In the genomic region with DNA sequence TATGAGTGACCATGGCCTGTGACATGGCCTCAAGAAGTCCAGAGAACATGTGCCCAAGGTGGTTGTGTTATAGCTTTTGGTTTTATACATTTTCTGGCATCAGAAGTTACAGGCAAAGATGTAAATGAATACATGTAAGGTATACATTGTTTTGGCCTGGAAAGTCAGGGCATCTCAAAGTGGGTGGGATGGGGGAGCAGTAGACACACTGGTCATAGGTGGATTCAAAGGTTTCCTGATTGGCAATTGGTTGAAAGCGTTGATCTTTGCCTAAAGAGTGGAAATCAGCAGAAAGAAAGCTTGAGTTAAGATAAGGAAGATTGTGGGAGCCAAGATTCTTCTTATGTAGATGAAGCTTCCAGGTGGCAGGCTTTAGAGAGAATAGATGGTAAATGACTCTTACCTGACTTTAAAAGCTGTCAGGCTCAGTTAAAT, we compare ENCODE assay signal across 29 cellular contexts.
"Had no signal": no experiment of that assay in that cellular context is flagged by ENCODE, and none has a peak within 500 bp of the region (broad histone marks: within the 10 kb centered on the region; RNA-seq: fewer than 3 reads in every experiment).

No MANE protein-coding gene starts in this region.

- H3K27ac ChIP-seq: breast epithelium, epithelial cell of prostate, pancreas, prostate gland, skin epidermis, thoracic aorta, upper lobe of left lung, vagina had no signal

- ATAC-seq: activated CD8-positive, alpha-beta T cell treated with anti-CD3 and anti-CD28 coated beads for 36 hours; activated T-cell treated with anti-CD3 and anti-CD28 coated beads, Interleukin-2, amount 50 U/mL, for 4 hours; activated T-helper 17 cell treated with anti-CD3 and anti-CD28 coated beads, Interleukin-2, amount 50 U/mL, for 72 hours; left cardiac atrium; naive thymus-derived CD4-positive, alpha-beta T cell; pancreas; sciatic nerve; stimulated activated effector memory CD8-positive, alpha-beta T cell treated with anti-CD3 and anti-CD28 coated beads, Interleukin-12 subunit alpha, Interleukin-12 subunit beta, amount 100 ng/mL, for 72 hours; T-helper 17 cell had no signal

- H3K4me1 Mint-ChIP-seq: activated naive CD4-positive, alpha-beta T cell treated with anti-CD3 and anti-CD28 coated beads, Interleukin-2, amount 50 U/mL, for 24 hours; activated T-helper 17 cell treated with anti-CD3 and anti-CD28 coated beads, Interleukin-2, amount 50 U/mL, for 72 hours; naive thymus-derived CD4-positive, alpha-beta T cell; stimulated activated effector memory CD8-positive, alpha-beta T cell treated with anti-CD3 and anti-CD28 coated beads, Interleukin-12 subunit alpha, Interleukin-12 subunit beta, amount 100 ng/mL, for 72 hours; T-helper 17 cell had no signal

- H3K27me3 Mint-ChIP-seq: dendritic cell treated with granulocyte-macrophage colony-stimulating factor and Interleukin-4, amounts not matched to agents 40 ng/mL and 50 ng/mL, for 4 days; stimulated activated naive CD8-positive, alpha-beta T cell treated with anti-CD3 and anti-CD28 coated beads, Interleukin-15, Interleukin-2, amounts not matched to agents 100 ng/mL and 50 ng/mL, for 24 hours had no signal

- H3K9me3 Mint-ChIP-seq: activated CD8-positive, alpha-beta T cell treated with anti-CD3 and anti-CD28 coated beads for 36 hours; activated naive CD4-positive, alpha-beta T cell treated with anti-CD3 and anti-CD28 coated beads, Interleukin-2, amount 50 U/mL, for 24 hours; activated T-cell treated with anti-CD3 and anti-CD28 coated beads, Interleukin-2, amount 50 U/mL, for 4 hours; activated T-helper 17 cell treated with anti-CD3 and anti-CD28 coated beads, Interleukin-2, amount 50 U/mL, for 72 hours; dendritic cell treated with granulocyte-macrophage colony-stimulating factor and Interleukin-4, amounts not matched to agents 40 ng/mL and 50 ng/mL, for 4 days; stimulated activated effector memory CD8-positive, alpha-beta T cell treated with anti-CD3 and anti-CD28 coated beads, Interleukin-12 subunit alpha, Interleukin-12 subunit beta, amount 100 ng/mL, for 72 hours; stimulated activated naive CD8-positive, alpha-beta T cell treated with anti-CD3 and anti-CD28 coated beads, Interleukin-15, Interleukin-2, amounts not matched to agents 100 ng/mL and 50 ng/mL, for 24 hours had no signal

- DNase-seq: activated CD4-positive, alpha-beta T cell treated with anti-CD3 and anti-CD28 coated beads, Interleukin-2, amount 50 U/mL, for 1 hour; activated CD8-positive, alpha-beta T cell treated with anti-CD3 and anti-CD28 coated beads for 36 hours; activated gamma-delta T cell treated with Interleukin-2 at 50 U/mL for 16 hours; activated T-cell treated with anti-CD3 and anti-CD28 coated beads, Interleukin-2, amount 50 U/mL, for 4 hours; central memory CD4-positive, alpha-beta T cell; glutamatergic neuron; left cardiac atrium; mammary epithelial cell; midbrain; naive thymus-derived CD4-positive, alpha-beta T cell; nucleus accumbens; pancreas; retina; stimulated activated CD4-positive, alpha-beta T cell treated with anti-CD3 and anti-CD28 coated beads, Interleukin-4, amount 100 ng/mL, for 24 hours; T-helper 17 cell; T1000; upper lobe of left lung had no signal

- H3K4me3 Mint-ChIP-seq: activated CD8-positive, alpha-beta T cell treated with anti-CD3 and anti-CD28 coated beads for 36 hours; activated naive CD4-positive, alpha-beta T cell treated with anti-CD3 and anti-CD28 coated beads, Interleukin-2, amount 50 U/mL, for 24 hours; activated T-cell treated with anti-CD3 and anti-CD28 coated beads, Interleukin-2, amount 50 U/mL, for 4 hours; activated T-helper 17 cell treated with anti-CD3 and anti-CD28 coated beads, Interleukin-2, amount 50 U/mL, for 72 hours; dendritic cell treated with granulocyte-macrophage colony-stimulating factor and Interleukin-4, amounts not matched to agents 40 ng/mL and 50 ng/mL, for 4 days; naive thymus-derived CD4-positive, alpha-beta T cell; stimulated activated effector memory CD8-positive, alpha-beta T cell treated with anti-CD3 and anti-CD28 coated beads, Interleukin-12 subunit alpha, Interleukin-12 subunit beta, amount 100 ng/mL, for 72 hours; stimulated activated naive CD8-positive, alpha-beta T cell treated with anti-CD3 and anti-CD28 coated beads, Interleukin-15, Interleukin-2, amounts not matched to agents 100 ng/mL and 50 ng/mL, for 24 hours; T-helper 17 cell had no signal

- H3K36me3 ChIP-seq: breast epithelium, pancreas, prostate gland, thoracic aorta, upper lobe of left lung, vagina had no signal

- H3K4me1 ChIP-seq: breast epithelium, prostate gland, upper lobe of left lung, vagina had no signal

- H3K27ac Mint-ChIP-seq: activated CD8-positive, alpha-beta T cell treated with anti-CD3 and anti-CD28 coated beads for 36 hours; activated naive CD4-positive, alpha-beta T cell treated with anti-CD3 and anti-CD28 coated beads, Interleukin-2, amount 50 U/mL, for 24 hours; activated T-helper 17 cell treated with anti-CD3 and anti-CD28 coated beads, Interleukin-2, amount 50 U/mL, for 72 hours; dendritic cell treated with granulocyte-macrophage colony-stimulating factor and Interleukin-4, amounts not matched to agents 40 ng/mL and 50 ng/mL, for 4 days; naive thymus-derived CD4-positive, alpha-beta T cell; stimulated activated effector memory CD8-positive, alpha-beta T cell treated with anti-CD3 and anti-CD28 coated beads, Interleukin-12 subunit alpha, Interleukin-12 subunit beta, amount 100 ng/mL, for 72 hours; stimulated activated naive CD8-positive, alpha-beta T cell treated with anti-CD3 and anti-CD28 coated beads, Interleukin-15, Interleukin-2, amounts not matched to agents 100 ng/mL and 50 ng/mL, for 24 hours; T-helper 17 cell had no signal

- H3K36me3 Mint-ChIP-seq: activated naive CD4-positive, alpha-beta T cell treated with anti-CD3 and anti-CD28 coated beads, Interleukin-2, amount 50 U/mL, for 24 hours; naive thymus-derived CD4-positive, alpha-beta T cell; stimulated activated effector memory CD8-positive, alpha-beta T cell treated with anti-CD3 and anti-CD28 coated beads, Interleukin-12 subunit alpha, Interleukin-12 subunit beta, amount 100 ng/mL, for 72 hours had no signal

- H3K4me3 ChIP-seq: breast epithelium, pancreas, prostate gland, skin epidermis, thoracic aorta, upper lobe of left lung, vagina had no signal

- H3K27me3 ChIP-seq: breast epithelium, pancreas, upper lobe of left lung, vagina had no signal

- H3K9me3 ChIP-seq: breast epithelium, pancreas, prostate gland, thoracic aorta, upper lobe of left lung, vagina had no signal
